Comparison of ENCODE assay signal across 17 cellular contexts in the genomic region with DNA sequence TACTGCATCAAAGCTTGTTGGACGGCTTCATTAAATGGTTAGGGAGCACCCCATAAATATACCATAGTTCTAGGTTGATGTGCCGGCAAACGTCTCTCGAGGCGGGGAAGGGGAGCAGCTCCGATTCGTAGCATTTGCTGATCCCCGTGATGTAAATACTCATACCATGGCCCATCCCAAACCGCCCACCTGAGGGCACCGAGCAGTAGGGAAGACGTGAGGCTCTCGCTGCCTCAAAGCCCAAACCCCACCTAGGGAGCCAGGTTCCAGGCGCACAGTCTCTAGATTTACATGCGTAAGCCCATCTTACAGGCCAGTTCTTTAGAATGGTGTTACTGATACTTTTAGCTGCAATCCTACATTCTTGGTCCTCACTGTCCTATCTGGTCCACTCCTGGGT.
"Had no signal": no experiment of that assay in that cellular context is flagged by ENCODE, and none has a peak within 500 bp of the region (broad histone marks: within the 10 kb centered on the region; RNA-seq: fewer than 3 reads in every experiment).

No MANE protein-coding gene starts in this region.

- H3K4me3 ChIP-seq: coronary artery, gastroesophageal sphincter, mucosa of descending colon, ovary, tibial artery had no signal

- ATAC-seq: activated T-helper 17 cell treated with anti-CD3 and anti-CD28 coated beads, Interleukin-2, amount 50 U/mL, for 72 hours; gastroesophageal sphincter; mucosa of descending colon; naive thymus-derived CD8-positive, alpha-beta T cell; SK-N-SH treated with all-trans-retinoic acid at 6 μM for 48 hours had no signal

- H3K9me3 ChIP-seq: gastroesophageal sphincter, mucosa of descending colon, ovary, tibial artery had no signal

- DNase-seq: activated B cell treated with CpG ODN at 0.5 μM for 24 hours; activated CD4-positive, alpha-beta T cell treated with anti-CD3 and anti-CD28 coated beads, Interleukin-2, amount 50 U/mL, for 1 hour; activated naive CD4-positive, alpha-beta T cell treated with anti-CD3 and anti-CD28 coated beads, Interleukin-2, amount 10 ng/mL, durations not matched to agents 7 days and 5 days; activated T-cell treated with anti-CD3 and anti-CD28 coated beads for 4 hours; central memory CD4-positive, alpha-beta T cell; effector memory CD4-positive, alpha-beta T cell; mammary epithelial cell; mucosa of descending colon; ovary; stimulated activated CD4-positive, alpha-beta T cell treated with anti-CD3 and anti-CD28 coated beads, Interleukin-4, amount 100 ng/mL, for 4 hours; tibial artery had no signal

- H3K27me3 ChIP-seq: gastroesophageal sphincter, ovary, tibial artery had no signal

- H3K27ac ChIP-seq: epithelial cell of prostate, gastroesophageal sphincter, ovary had no signal

- H3K36me3 ChIP-seq: ovary had no signal
